ENCODE assay signal across 23 cellular contexts in the genomic region with DNA sequence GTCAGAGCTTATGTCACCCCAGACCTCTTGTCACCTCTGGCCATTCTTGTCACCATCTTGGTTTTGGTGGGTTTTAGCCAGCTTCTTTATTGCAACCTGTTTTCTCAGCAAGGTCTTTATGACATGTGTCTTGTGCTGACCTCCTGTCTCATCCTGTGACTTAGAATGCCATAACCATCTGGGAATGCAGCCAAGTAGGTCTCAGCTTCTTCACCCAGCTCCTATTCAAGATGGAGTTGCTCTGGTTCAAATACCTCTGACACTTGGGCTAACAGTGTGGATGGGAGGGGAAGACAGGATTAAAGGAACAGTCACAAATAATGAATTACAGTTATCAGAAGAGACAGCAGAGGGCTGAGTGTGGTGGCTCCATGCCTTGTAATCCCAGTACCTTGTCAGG.
"Had no signal": no experiment of that assay in that cellular context is flagged by ENCODE, and none has a peak within 500 bp of the region (broad histone marks: within the 10 kb centered on the region; RNA-seq: fewer than 3 reads in every experiment).

No MANE protein-coding gene starts in this region.

- H3K4me3 ChIP-seq: dorsolateral prefrontal cortex, gastroesophageal sphincter, left lung, lower lobe of right lung, psoas muscle, right lobe of liver, spleen, tibial artery, upper lobe of right lung, vagina had no signal

- ATAC-seq: esophagus mucosa; gastroesophageal sphincter; left lung; lower lobe of right lung; psoas muscle; right lobe of liver; stimulated activated memory B cell treated with anti-CD40 and anti-IgM and Interleukin-4, amounts not matched to agents 10 μg/mL and 1 μg/mL and 100 μg/mL, for 72 hours; upper lobe of right lung had no signal

- H3K27ac ChIP-seq: dorsolateral prefrontal cortex, gastroesophageal sphincter, left lung, lower lobe of right lung, parathyroid adenoma, psoas muscle, right lobe of liver, spleen, tibial artery, upper lobe of right lung, vagina had no signal

- H3K79me2 ChIP-seq: parathyroid adenoma had no signal

- H3K9me3 ChIP-seq: gastroesophageal sphincter, left lung, lower lobe of right lung, psoas muscle, right lobe of liver, spleen, tibial artery, upper lobe of right lung, vagina had no signal

- DNase-seq: cortex of kidney; dorsolateral prefrontal cortex; effector CD8-positive, alpha-beta T cell; glutamatergic neuron; islet precursor cell; left lung; lower lobe of right lung; midbrain; occipital lobe; psoas muscle; retina; right lobe of liver; spleen; stimulated activated CD4-positive, alpha-beta T cell treated with anti-CD3 and anti-CD28 coated beads, Interleukin-15, amount 100 ng/mL, for 24 hours; stimulated activated CD4-positive, alpha-beta T cell treated with anti-CD3 and anti-CD28 coated beads, Interleukin-1b, Interleukin-23, amount 100 ng/mL, for 48 hours; stimulated activated CD4-positive, alpha-beta T cell treated with anti-CD3 and anti-CD28 coated beads, Interleukin-4, amount 100 ng/mL, for 24 hours; tibial artery; upper lobe of right lung had no signal

- H3K9ac ChIP-seq: parathyroid adenoma had no signal

- H3K4me1 ChIP-seq: gastroesophageal sphincter, lower lobe of right lung, parathyroid adenoma, psoas muscle, right lobe of liver, tibial artery, upper lobe of right lung, vagina had no signal

- H3K27me3 ChIP-seq: right lobe of liver, upper lobe of right lung, vagina had no signal

- H2AFZ ChIP-seq: parathyroid adenoma had no signal

- H3K36me3 ChIP-seq: gastroesophageal sphincter, left lung, lower lobe of right lung, right lobe of liver, spleen, tibial artery, upper lobe of right lung, vagina had no signal
